In genomic region chr7:1748076-1748750, GRCh38 we compare ENCODE assay signal across 25 cellular contexts.
DNase-seq lines count a peak whose midpoint lies in the region; TF ChIP-seq lines count a peak whose summit lies in the region.
"Had no signal": no experiment of that assay in that cellular context is flagged by ENCODE, and none has a peak within 500 bp of the region (broad histone marks: within the 10 kb centered on the region; RNA-seq: fewer than 3 reads in every experiment).

No MANE protein-coding gene starts in this region.

- no peaks in the 10 kb centered on the region for H3K4me1 Mint-ChIP-seq in activated naive CD4-positive, alpha-beta T cell treated with anti-CD3 and anti-CD28 coated beads for 36 hours (ENCODE audit: low read depth)
- no peaks in the 10 kb centered on the region for H3K4me1 Mint-ChIP-seq in endothelial cell (ENCODE audit: unreplicated experiment)

- peak overlapping the region; percentile 61 for H3K27ac Mint-ChIP-seq in activated naive CD4-positive, alpha-beta T cell treated with anti-CD3 and anti-CD28 coated beads for 36 hours
- peak overlapping the region; percentile 15 for H3K27ac Mint-ChIP-seq in endothelial cell (ENCODE audit: unreplicated experiment)
- H3K27ac Mint-ChIP-seq: activated T-helper 2 cell treated with anti-CD3 and anti-CD28 coated beads, Interferon-gamma antibody, Interleukin-2, Interleukin-4, amounts not matched to agents 10 μg/mL and 5 μg/mL and 100 μg/mL, durations not matched to agents 14 hours and 24 hours and 36 hours; CD4-positive, CD25-positive, alpha-beta regulatory T cell; stimulated activated naive B cell treated with anti-CD40 and anti-IgM and Interleukin-4, amounts not matched to agents 10 μg/mL and 1 μg/mL and 100 μg/mL, for 72 hours had no signal

- CTCF ChIA-PET in activated naive CD4-positive, alpha-beta T cell treated with anti-CD3 and anti-CD28 coated beads for 36 hours (lab: Charles Lee) = no interaction called here

- no peak overlapping the region for H3K4me3 Mint-ChIP-seq in activated naive CD4-positive, alpha-beta T cell treated with anti-CD3 and anti-CD28 coated beads for 36 hours
- H3K4me3 Mint-ChIP-seq in endothelial cell (ENCODE audit: unreplicated experiment) = no peak overlapping the region
- H3K4me3 Mint-ChIP-seq: stimulated activated naive B cell treated with anti-CD40 and anti-IgM and Interleukin-4, amounts not matched to agents 10 μg/mL and 1 μg/mL and 100 μg/mL, for 72 hours had no signal

- H3K36me3 Mint-ChIP-seq in activated naive CD4-positive, alpha-beta T cell treated with anti-CD3 and anti-CD28 coated beads for 36 hours (ENCODE audit: low read depth) = no peaks in the 10 kb centered on the region
- H3K36me3 Mint-ChIP-seq in endothelial cell (ENCODE audit: low read depth, unreplicated experiment) = no peaks in the 10 kb centered on the region
- H3K36me3 Mint-ChIP-seq: CD4-positive, CD25-positive, alpha-beta regulatory T cell; stimulated activated naive B cell treated with anti-CD40 and anti-IgM and Interleukin-4, amounts not matched to agents 10 μg/mL and 1 μg/mL and 100 μg/mL, for 72 hours had no signal

- H3K36me3 ChIP-seq in H7 (replicated peaks; ENCODE audit: control insufficient read depth, insufficient read depth, low read length) (no peaks in the 10 kb centered on the region), osteoblast (ENCODE audit: insufficient read depth, low read length) (no peaks in the 10 kb centered on the region), MM.1S (replicated peaks; ENCODE audit: insufficient read depth, low read length) (no peaks in the 10 kb centered on the region)
- H3K36me3 ChIP-seq: neutrophil, tibial nerve had no signal

- H3K4me2 ChIP-seq in osteoblast (ENCODE audit: insufficient read depth, low read length) (no peak overlapping the region), MM.1S (ENCODE audit: low read depth, low read length) (no peak overlapping the region)

- no peak overlapping the region for H3K9ac ChIP-seq in MM.1S (ENCODE audit: low read length)

- H3K79me2 ChIP-seq in osteoblast (ENCODE audit: insufficient read depth, low read length) = no peaks in the 10 kb centered on the region
- no peaks in the 10 kb centered on the region for H3K79me2 ChIP-seq in MM.1S (ENCODE audit: low read length)

- no peaks in the 10 kb centered on the region for H3K9me3 Mint-ChIP-seq in activated naive CD4-positive, alpha-beta T cell treated with anti-CD3 and anti-CD28 coated beads for 36 hours
- no peaks in the 10 kb centered on the region for H3K9me3 Mint-ChIP-seq in endothelial cell (ENCODE audit: unreplicated experiment)
- H3K9me3 Mint-ChIP-seq: activated T-helper 2 cell treated with anti-CD3 and anti-CD28 coated beads, Interferon-gamma antibody, Interleukin-2, Interleukin-4, amounts not matched to agents 10 μg/mL and 5 μg/mL and 100 μg/mL, durations not matched to agents 14 hours and 24 hours and 36 hours; stimulated activated naive B cell treated with anti-CD40 and anti-IgM and Interleukin-4, amounts not matched to agents 10 μg/mL and 1 μg/mL and 100 μg/mL, for 72 hours had no signal

- H3K27ac ChIP-seq in osteoblast (ENCODE audit: low read depth, low read length) (no peak overlapping the region), MM.1S (ENCODE audit: low read length) (no peak overlapping the region)
- H3K27ac ChIP-seq: HL-60, neutrophil, SK-N-MC, tibial nerve had no signal

- no peaks in the 10 kb centered on the region for H3K27me3 ChIP-seq in H7 (ENCODE audit: control insufficient read depth, insufficient read depth, low read length)
- peaks cover 25% of the 10 kb centered on the region for H3K27me3 ChIP-seq in osteoblast (ENCODE audit: insufficient read depth, low read length)
- peaks cover 59% of the 10 kb centered on the region for H3K27me3 ChIP-seq in MM.1S (replicated peaks; ENCODE audit: insufficient read depth, low read length)

- TF ChIP-seq CTCF in endothelial cell (IDR thresholded peaks at IDR 0.05; ENCODE audit: unreplicated experiment) (no peak), osteoblast (IDR thresholded peaks at IDR 0.05; ENCODE audit: extremely low read depth, low read depth, low read length) (no peak), MM.1S (IDR thresholded peaks at IDR 0.05; ENCODE audit: low read length) (no peak)

- no peak overlapping the region for H2AFZ ChIP-seq in osteoblast (ENCODE audit: low read length)
- no peak overlapping the region for H2AFZ ChIP-seq in MM.1S (ENCODE audit: low read length)

- H3K4me3 ChIP-seq in H7 (ENCODE audit: insufficient read depth, low read depth, low read length) (no peak overlapping the region), osteoblast (ENCODE audit: insufficient read depth, low read length) (no peak overlapping the region), MM.1S (ENCODE audit: low read length) (no peak overlapping the region)
- H3K4me3 ChIP-seq: SK-N-MC, tibial nerve had no signal

- no peaks in the 10 kb centered on the region for H3K4me1 ChIP-seq in osteoblast (ENCODE audit: insufficient read depth, low read length)
- H3K4me1 ChIP-seq in MM.1S (ENCODE audit: low read length) = peaks cover 6% of the 10 kb centered on the region; the same call in 1 of the 2 replicates

- H3K27me3 Mint-ChIP-seq in activated naive CD4-positive, alpha-beta T cell treated with anti-CD3 and anti-CD28 coated beads for 36 hours (ENCODE audit: low read depth) = peaks cover 4% of the 10 kb centered on the region
- H3K27me3 Mint-ChIP-seq in endothelial cell (ENCODE audit: unreplicated experiment) = peaks cover 5% of the 10 kb centered on the region

- intact Hi-C loops in activated naive CD4-positive, alpha-beta T cell treated with anti-CD3 and anti-CD28 coated beads for 36 hours (cut with micrococcal nuclease) = no loop called here

- no peaks in the 10 kb centered on the region for H3K9me2 ChIP-seq in MM.1S (replicated peaks; ENCODE audit: insufficient read depth, low read length)

- H4K20me1 ChIP-seq in osteoblast (ENCODE audit: insufficient read depth, low read length) = no peaks in the 10 kb centered on the region
- H4K20me1 ChIP-seq in MM.1S (ENCODE audit: insufficient read depth, low read length) = no peaks in the 10 kb centered on the region

- no peaks in the 10 kb centered on the region for H3F3A ChIP-seq in MM.1S (ENCODE audit: insufficient read depth, low read length)

- DNase-seq in activated naive CD4-positive, alpha-beta T cell treated with anti-CD3 and anti-CD28 coated beads for 36 hours = no peak
- no peak for DNase-seq in activated naive CD4-positive, alpha-beta T cell treated with Interleukin-2 at 50 U/mL for 16 hours
- DNase-seq in H7 = peak; percentile 66
- no peak for DNase-seq in endothelial cell (ENCODE audit: low spot score)
- DNase-seq in osteoblast (ENCODE audit: insufficient read length, low spot score, missing footprints) = peak; percentile 73
- DNase-seq in hepatic stellate cell (ENCODE audit: low spot score) = no peak
- no peak for DNase-seq in MM.1S
- no peak for DNase-seq in activated effector memory CD4-positive, alpha-beta T cell treated with anti-CD3 and anti-CD28 coated beads, Interleukin-2, amount 50 U/mL, for 16 hours
- DNase-seq: activated CD4-positive, alpha-beta T cell treated with anti-CD3 and anti-CD28 coated beads for 1 hour; CD4-positive, CD25-positive, alpha-beta regulatory T cell; cerebellar nuclear complex; effector memory CD4-positive, alpha-beta T cell; HCEC 1CT; islet precursor cell; MV-4-11; NCI-H2171; NCI-H748 treated with DMSO at 0.1 percent for 48 hours; retina; stimulated activated CD4-positive, alpha-beta T cell treated with anti-CD3 and anti-CD28 coated beads, Interleukin-15, amount 100 ng/mL, for 24 hours; stimulated activated naive B cell treated with anti-CD40 and anti-IgM and Interleukin-4, amounts not matched to agents 10 μg/mL and 1 μg/mL and 100 μg/mL, for 72 hours had no signal

- no peaks in the 10 kb centered on the region for H3K9me3 ChIP-seq in osteoblast (ENCODE audit: low read depth, low read length)
- H3K9me3 ChIP-seq in MM.1S (replicated peaks; ENCODE audit: insufficient read depth, low read length) = no peaks in the 10 kb centered on the region
- H3K9me3 ChIP-seq: neutrophil, tibial nerve had no signal

Comparison
In these comparisons a context has a peak if more than half of its experiments do, and no peak if none do; other contexts are left out.
1. DNase-seq: peak in H7 (single experiment) and osteoblast (single experiment); none in activated naive CD4-positive, alpha-beta T cell treated with anti-CD3 and anti-CD28 coated beads for 36 hours (single experiment), activated naive CD4-positive, alpha-beta T cell treated with Interleukin-2 at 50 U/mL for 16 hours (single experiment), endothelial cell (single experiment), hepatic stellate cell (single experiment), MM.1S (single experiment) and activated effector memory CD4-positive, alpha-beta T cell treated with anti-CD3 and anti-CD28 coated beads, Interleukin-2, amount 50 U/mL, for 16 hours (single experiment).